In genomic region chr1:187460093-187460492, GRCh38 we compare ENCODE assay signal across 27 cellular contexts.
"Had no signal": no experiment of that assay in that cellular context is flagged by ENCODE, and none has a peak within 500 bp of the region (broad histone marks: within the 10 kb centered on the region; RNA-seq: fewer than 3 reads in every experiment).

No MANE protein-coding gene starts in this region.

- H3K36me3 ChIP-seq: brain microvascular endothelial cell, cardiac muscle cell had no signal

- DNase-seq: activated CD4-positive, alpha-beta memory T cell treated with anti-CD3 and anti-CD28 coated beads, Interleukin-2, amount 10 ng/mL, durations not matched to agents 7 days and 5 days; activated CD4-positive, alpha-beta T cell treated with anti-CD3 and anti-CD28 coated beads, Interleukin-2, amount 50 U/mL, for 1 hour; activated CD4-positive, CD25-positive, alpha-beta regulatory T cell; activated gamma-delta T cell treated with Interleukin-2 at 50 U/mL for 16 hours; activated naive CD4-positive, alpha-beta T cell treated with anti-CD3 and anti-CD28 coated beads, Interleukin-2, amount 10 ng/mL, durations not matched to agents 7 days and 5 days; activated naive CD8-positive, alpha-beta T cell treated with anti-CD3 and anti-CD28 coated beads for 36 hours; activated T-cell treated with anti-CD3 and anti-CD28 coated beads, Interleukin-2, amount 50 U/mL, for 72 hours; brain microvascular endothelial cell; NCI-H1048; NCI-H1436 treated with DMSO at 0.1 percent for 48 hours; NCI-H187; NCI-H2171; NCI-H345; NCI-H510A; NCI-H774; NK-92 treated with Interleukin-12 subunit alpha and Interleukin-12 subunit beta, amount 100 ng/mL, for 24 hours; OCI-M1; RPMI8226; T-cell; T-helper 2 cell; T1000 had no signal

- H3K27ac Mint-ChIP-seq: activated CD4-positive, alpha-beta memory T cell treated with anti-CD3 and anti-CD28 coated beads, Interleukin-2, amount 10 ng/mL, durations not matched to agents 7 days and 5 days; activated naive CD4-positive, alpha-beta T cell treated with anti-CD3 and anti-CD28 coated beads, Interleukin-2, amount 10 ng/mL, durations not matched to agents 7 days and 5 days; activated naive CD8-positive, alpha-beta T cell treated with anti-CD3 and anti-CD28 coated beads for 36 hours; activated T-cell treated with anti-CD3 and anti-CD28 coated beads, Interleukin-2, amount 50 U/mL, for 72 hours; activated T-helper 2 cell treated with anti-CD3 and anti-CD28 coated beads, Interferon-gamma antibody, Interleukin-2, Interleukin-4, amounts not matched to agents 10 μg/mL and 5 μg/mL and 100 μg/mL, durations not matched to agents 14 hours and 24 hours and 36 hours; T-cell had no signal

- H3K27me3 ChIP-seq: brain microvascular endothelial cell, cardiac muscle cell had no signal

- H3K4me1 Mint-ChIP-seq: activated CD4-positive, alpha-beta memory T cell treated with anti-CD3 and anti-CD28 coated beads, Interleukin-2, amount 10 ng/mL, durations not matched to agents 7 days and 5 days; activated naive CD4-positive, alpha-beta T cell treated with anti-CD3 and anti-CD28 coated beads, Interleukin-2, amount 10 ng/mL, durations not matched to agents 7 days and 5 days; activated naive CD8-positive, alpha-beta T cell treated with anti-CD3 and anti-CD28 coated beads for 36 hours; T-cell had no signal

- H3K27me3 Mint-ChIP-seq: activated CD4-positive, alpha-beta memory T cell treated with anti-CD3 and anti-CD28 coated beads, Interleukin-2, amount 10 ng/mL, durations not matched to agents 7 days and 5 days; activated naive CD4-positive, alpha-beta T cell treated with anti-CD3 and anti-CD28 coated beads, Interleukin-2, amount 10 ng/mL, durations not matched to agents 7 days and 5 days; activated naive CD8-positive, alpha-beta T cell treated with anti-CD3 and anti-CD28 coated beads for 36 hours; T-cell had no signal

- H3K27ac ChIP-seq: brain microvascular endothelial cell, cardiac muscle cell, SK-N-MC, VCaP had no signal

- H3K4me3 Mint-ChIP-seq: activated CD4-positive, alpha-beta memory T cell treated with anti-CD3 and anti-CD28 coated beads, Interleukin-2, amount 10 ng/mL, durations not matched to agents 7 days and 5 days; activated naive CD4-positive, alpha-beta T cell treated with anti-CD3 and anti-CD28 coated beads, Interleukin-2, amount 10 ng/mL, durations not matched to agents 7 days and 5 days; activated naive CD8-positive, alpha-beta T cell treated with anti-CD3 and anti-CD28 coated beads for 36 hours; activated T-cell treated with anti-CD3 and anti-CD28 coated beads, Interleukin-2, amount 50 U/mL, for 72 hours; T-cell had no signal

- H3K36me3 Mint-ChIP-seq: activated naive CD4-positive, alpha-beta T cell treated with anti-CD3 and anti-CD28 coated beads, Interleukin-2, amount 10 ng/mL, durations not matched to agents 7 days and 5 days; activated naive CD8-positive, alpha-beta T cell treated with anti-CD3 and anti-CD28 coated beads for 36 hours; T-cell had no signal

- ATAC-seq: activated T-cell treated with anti-CD3 and anti-CD28 coated beads, Interleukin-2, amount 50 U/mL, for 72 hours; Panc1; Right ventricle myocardium inferior; T-cell had no signal

- H3K4me3 ChIP-seq: cardiac muscle cell, SK-N-MC had no signal
